9 cellular contexts compared by ENCODE assay signal in genomic region chrX:112851161-112851779, GRCh38. TPM values are rescaled to one million over a fixed set of nuclear protein-coding genes. Genes with fewer than 3 reads are reported as not detected.
DNase-seq lines count a peak whose midpoint lies in the region; ATAC-seq lines count a peak whose summit lies in the region.
"Had no signal": no experiment of that assay in that cellular context is flagged by ENCODE, and none has a peak within 500 bp of the region (broad histone marks: within the 10 kb centered on the region; RNA-seq: fewer than 3 reads in every experiment).

No MANE protein-coding gene starts in this region.

- H3K36me3 Mint-ChIP-seq in activated naive CD4-positive, alpha-beta T cell treated with anti-CD3 and anti-CD28 coated beads for 36 hours (ENCODE audit: low read depth) = no peaks in the 10 kb centered on the region

- no peak overlapping the region for H3K4me3 Mint-ChIP-seq in activated naive CD4-positive, alpha-beta T cell treated with anti-CD3 and anti-CD28 coated beads for 36 hours
- H3K4me3 Mint-ChIP-seq in stimulated activated naive CD8-positive, alpha-beta T cell treated with anti-CD3 and anti-CD28 coated beads, Interleukin-15, amount 100 ng/mL, for 72 hours = peak overlapping the region; percentile 12 to 63

- no peak overlapping the region for H3K27ac Mint-ChIP-seq in activated naive CD4-positive, alpha-beta T cell treated with anti-CD3 and anti-CD28 coated beads for 36 hours
- H3K27ac Mint-ChIP-seq in stimulated activated naive CD8-positive, alpha-beta T cell treated with anti-CD3 and anti-CD28 coated beads, Interleukin-15, amount 100 ng/mL, for 72 hours = no peak overlapping the region

- H3K9me3 Mint-ChIP-seq in activated naive CD4-positive, alpha-beta T cell treated with anti-CD3 and anti-CD28 coated beads for 36 hours = no peaks in the 10 kb centered on the region
- H3K9me3 Mint-ChIP-seq in stimulated activated naive CD8-positive, alpha-beta T cell treated with anti-CD3 and anti-CD28 coated beads, Interleukin-15, amount 100 ng/mL, for 72 hours = no peaks in the 10 kb centered on the region

- CTCF ChIA-PET in activated naive CD4-positive, alpha-beta T cell treated with anti-CD3 and anti-CD28 coated beads for 36 hours (lab: Charles Lee) = interaction anchor here (0.6 kb wide), 1 partner anchor 673 kb away, joined by 3 read pairs; no protein-coding TSS in a partner anchor

- H3K27me3 Mint-ChIP-seq in activated naive CD4-positive, alpha-beta T cell treated with anti-CD3 and anti-CD28 coated beads for 36 hours (ENCODE audit: low read depth) = no peaks in the 10 kb centered on the region
- H3K27me3 Mint-ChIP-seq in stimulated activated naive CD8-positive, alpha-beta T cell treated with anti-CD3 and anti-CD28 coated beads, Interleukin-15, amount 100 ng/mL, for 72 hours = peaks cover 12% of the 10 kb centered on the region

- intact Hi-C loops in activated naive CD4-positive, alpha-beta T cell treated with anti-CD3 and anti-CD28 coated beads for 36 hours (cut with micrococcal nuclease) = no loop called here

- peaks cover 6% of the 10 kb centered on the region for H3K4me1 Mint-ChIP-seq in activated naive CD4-positive, alpha-beta T cell treated with anti-CD3 and anti-CD28 coated beads for 36 hours (ENCODE audit: low read depth)
- H3K4me1 Mint-ChIP-seq in stimulated activated naive CD8-positive, alpha-beta T cell treated with anti-CD3 and anti-CD28 coated beads, Interleukin-15, amount 100 ng/mL, for 72 hours = peaks cover 24% of the 10 kb centered on the region

- peak; percentile 4 for DNase-seq in activated naive CD4-positive, alpha-beta T cell treated with anti-CD3 and anti-CD28 coated beads for 36 hours
- DNase-seq in activated naive CD4-positive, alpha-beta T cell (lab: John Stamatoyannopoulos, UW) = no peak
- DNase-seq in NCI-H69 (lab: John Stamatoyannopoulos, UW) (peak; percentile 93), midbrain (lab: John Stamatoyannopoulos, UW) (no peak), NCI-H187 treated with DMSO at 0.1 percent for 48 hours (lab: John Stamatoyannopoulos, UW) (no peak), A172 (ENCODE audit: low spot score) (no peak)
- peak in 1 of 2 donors; percentile 28 for DNase-seq in stimulated activated naive CD8-positive, alpha-beta T cell treated with anti-CD3 and anti-CD28 coated beads, Interleukin-15, amount 100 ng/mL, for 72 hours
- DNase-seq: right lobe of liver had no signal

- peak; percentile 86 for ATAC-seq in HG02759 (IDR thresholded peaks at IDR 0.05; ENCODE audit: unreplicated experiment)
- peak; percentile 88 for ATAC-seq in stimulated activated naive CD8-positive, alpha-beta T cell treated with anti-CD3 and anti-CD28 coated beads, Interleukin-15, amount 100 ng/mL, for 72 hours

RNA-seq across cellular contexts. Expression of gene AMOT, which starts 10.6 kb away (rescaled TPM):
- 1 to 10 TPM; 1.5 TPM for total RNA-seq in activated naive CD4-positive, alpha-beta T cell treated with anti-CD3 and anti-CD28 coated beads for 36 hours
- 1.7 and 3.2 TPM in 2 replicates for total RNA-seq in A172 (2014; rRNA removed; shearing (Covaris generic))

Comparison
In these comparisons a context has a peak if more than half of its experiments do, and no peak if none do; other contexts are left out.
1. DNase-seq: peak in activated naive CD4-positive, alpha-beta T cell treated with anti-CD3 and anti-CD28 coated beads for 36 hours (single experiment) and NCI-H69 (single experiment); none in activated naive CD4-positive, alpha-beta T cell (0 of 4), midbrain (single experiment), NCI-H187 treated with DMSO at 0.1 percent for 48 hours (single experiment) and A172 (single experiment).